1 cellular context compared by ENCODE assay signal in genomic region chr11:128695539-128696221, GRCh38.
TF ChIP-seq lines count a peak whose summit lies in the region.

No MANE protein-coding gene starts in this region.

TF ChIP-seq in GM12878, 131 proteins besides CTCF, POLR2A, EP300 and RAD21 (continued from another document and continues in another):
- TF ChIP-seq, protein P1, sequence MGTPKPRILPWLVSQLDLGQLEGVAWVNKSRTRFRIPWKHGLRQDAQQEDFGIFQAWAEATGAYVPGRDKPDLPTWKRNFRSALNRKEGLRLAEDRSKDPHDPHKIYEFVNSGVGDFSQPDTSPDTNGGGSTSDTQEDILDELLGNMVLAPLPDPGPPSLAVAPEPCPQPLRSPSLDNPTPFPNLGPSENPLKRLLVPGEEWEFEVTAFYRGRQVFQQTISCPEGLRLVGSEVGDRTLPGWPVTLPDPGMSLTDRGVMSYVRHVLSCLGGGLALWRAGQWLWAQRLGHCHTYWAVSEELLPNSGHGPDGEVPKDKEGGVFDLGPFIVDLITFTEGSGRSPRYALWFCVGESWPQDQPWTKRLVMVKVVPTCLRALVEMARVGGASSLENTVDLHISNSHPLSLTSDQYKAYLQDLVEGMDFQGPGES (IDR thresholded peaks at IDR 0.05) = no peak
- no peak for TF ChIP-seq CBX3 (IDR thresholded peaks at IDR 0.05; ENCODE audit: borderline replicate concordance, low read depth)
- no peak for TF ChIP-seq E4F1 (IDR thresholded peaks at IDR 0.05; ENCODE audit: borderline replicate concordance, partially characterized antibody)
- peak; percentile 54 for TF ChIP-seq IKZF1 (conservative IDR thresholded peaks at IDR 0.05)
- no peak for TF ChIP-seq NR2C1 (IDR thresholded peaks at IDR 0.05)
- no peak for TF ChIP-seq BCL11A (IDR thresholded peaks at IDR 0.05; ENCODE audit: low read depth, low read length)
- no peak for TF ChIP-seq JUND (IDR thresholded peaks at IDR 0.05; ENCODE audit: low read depth, low read length)
- TF ChIP-seq POLR2AphosphoS5 (IDR thresholded peaks at IDR 0.05; ENCODE audit: low read length) = 0 out of 2 replicates have a peak, but pooled peaks have one; percentile 43
- no peak for TF ChIP-seq RAD51 (IDR thresholded peaks at IDR 0.05)
- TF ChIP-seq SREBF2 (IDR thresholded peaks at IDR 0.05; ENCODE audit: low read length) = no peak
- no peak for TF ChIP-seq CEBPB (IDR thresholded peaks at IDR 0.05; ENCODE audit: borderline replicate concordance in 1 of 2, low read depth in 2 of 2, low read length in 2 of 2)
- TF ChIP-seq CHD1 (IDR thresholded peaks at IDR 0.05; ENCODE audit: low read depth, low read length) = no peak
- TF ChIP-seq GATAD2B (conservative IDR thresholded peaks at IDR 0.05; ENCODE audit: low read depth) = no peak
- no peak for TF ChIP-seq CREB1 (IDR thresholded peaks at IDR 0.05; ENCODE audit: low read depth)
- TF ChIP-seq TBL1XR1 (IDR thresholded peaks at IDR 0.05; ENCODE audit: low read depth, low read length) = no peak
- TF ChIP-seq, protein P2, sequence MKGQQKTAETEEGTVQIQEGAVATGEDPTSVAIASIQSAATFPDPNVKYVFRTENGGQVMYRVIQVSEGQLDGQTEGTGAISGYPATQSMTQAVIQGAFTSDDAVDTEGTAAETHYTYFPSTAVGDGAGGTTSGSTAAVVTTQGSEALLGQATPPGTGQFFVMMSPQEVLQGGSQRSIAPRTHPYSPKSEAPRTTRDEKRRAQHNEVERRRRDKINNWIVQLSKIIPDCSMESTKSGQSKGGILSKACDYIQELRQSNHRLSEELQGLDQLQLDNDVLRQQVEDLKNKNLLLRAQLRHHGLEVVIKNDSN (IDR thresholded peaks at IDR 0.05; ENCODE audit: borderline replicate concordance, extremely low read length, insufficient read depth, low read depth, low read length) = no peak
- no peak for TF ChIP-seq SMC3 (IDR thresholded peaks at IDR 0.05; ENCODE audit: borderline replicate concordance, low read length)
- TF ChIP-seq, protein P3, sequence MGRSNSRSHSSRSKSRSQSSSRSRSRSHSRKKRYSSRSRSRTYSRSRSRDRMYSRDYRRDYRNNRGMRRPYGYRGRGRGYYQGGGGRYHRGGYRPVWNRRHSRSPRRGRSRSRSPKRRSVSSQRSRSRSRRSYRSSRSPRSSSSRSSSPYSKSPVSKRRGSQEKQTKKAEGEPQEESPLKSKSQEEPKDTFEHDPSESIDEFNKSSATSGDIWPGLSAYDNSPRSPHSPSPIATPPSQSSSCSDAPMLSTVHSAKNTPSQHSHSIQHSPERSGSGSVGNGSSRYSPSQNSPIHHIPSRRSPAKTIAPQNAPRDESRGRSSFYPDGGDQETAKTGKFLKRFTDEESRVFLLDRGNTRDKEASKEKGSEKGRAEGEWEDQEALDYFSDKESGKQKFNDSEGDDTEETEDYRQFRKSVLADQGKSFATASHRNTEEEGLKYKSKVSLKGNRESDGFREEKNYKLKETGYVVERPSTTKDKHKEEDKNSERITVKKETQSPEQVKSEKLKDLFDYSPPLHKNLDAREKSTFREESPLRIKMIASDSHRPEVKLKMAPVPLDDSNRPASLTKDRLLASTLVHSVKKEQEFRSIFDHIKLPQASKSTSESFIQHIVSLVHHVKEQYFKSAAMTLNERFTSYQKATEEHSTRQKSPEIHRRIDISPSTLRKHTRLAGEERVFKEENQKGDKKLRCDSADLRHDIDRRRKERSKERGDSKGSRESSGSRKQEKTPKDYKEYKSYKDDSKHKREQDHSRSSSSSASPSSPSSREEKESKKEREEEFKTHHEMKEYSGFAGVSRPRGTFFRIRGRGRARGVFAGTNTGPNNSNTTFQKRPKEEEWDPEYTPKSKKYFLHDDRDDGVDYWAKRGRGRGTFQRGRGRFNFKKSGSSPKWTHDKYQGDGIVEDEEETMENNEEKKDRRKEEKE (IDR thresholded peaks at IDR 0.05) = no peak
- no peak for TF ChIP-seq HDAC6 (IDR thresholded peaks at IDR 0.05; ENCODE audit: unreplicated experiment)
- no peak for TF ChIP-seq TCF12 (IDR thresholded peaks at IDR 0.05; ENCODE audit: low read depth, low read length)
- peak; percentile 55; the same call in 1 of the 2 replicates for TF ChIP-seq SPI1 (IDR thresholded peaks at IDR 0.05; ENCODE audit: borderline replicate concordance, insufficient read depth, low read depth, low read length)
- TF ChIP-seq CHD2 (IDR thresholded peaks at IDR 0.05; ENCODE audit: borderline replicate concordance, low read depth, low read length) = no peak
- no peak for TF ChIP-seq MYC (IDR thresholded peaks at IDR 0.05; ENCODE audit: insufficient read depth, insufficient read length, insufficient replicate concordance, low read length, severe bottlenecking)
- TF ChIP-seq KAT2A (conservative IDR thresholded peaks at IDR 0.05; ENCODE audit: control insufficient read depth, low read depth, low read length) = no peak
- TF ChIP-seq CBFB (IDR thresholded peaks at IDR 0.05; ENCODE audit: low read depth) = no peak
- no peak for TF ChIP-seq MAX (IDR thresholded peaks at IDR 0.05; ENCODE audit: low read depth, low read length)
- TF ChIP-seq PAX8 (IDR thresholded peaks at IDR 0.05) = no peak
- no peak for TF ChIP-seq ZSCAN29 (IDR thresholded peaks at IDR 0.05)
- no peak for TF ChIP-seq TCF3 (IDR thresholded peaks at IDR 0.05; ENCODE audit: borderline replicate concordance, insufficient read depth, low read depth, low read length)
- TF ChIP-seq ZNF207 (IDR thresholded peaks at IDR 0.05; ENCODE audit: borderline replicate concordance) = no peak
- TF ChIP-seq, protein P4, sequence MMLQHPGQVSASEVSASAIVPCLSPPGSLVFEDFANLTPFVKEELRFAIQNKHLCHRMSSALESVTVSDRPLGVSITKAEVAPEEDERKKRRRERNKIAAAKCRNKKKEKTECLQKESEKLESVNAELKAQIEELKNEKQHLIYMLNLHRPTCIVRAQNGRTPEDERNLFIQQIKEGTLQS (IDR thresholded peaks at IDR 0.05; ENCODE audit: borderline replicate concordance, extremely low read depth, low read depth, low read length) = no peak
- TF ChIP-seq ZNF24 (IDR thresholded peaks at IDR 0.05) = no peak
- TF ChIP-seq FOS (IDR thresholded peaks at IDR 0.05; ENCODE audit: borderline replicate concordance, extremely low read depth, insufficient read length) = no peak
- TF ChIP-seq NRF1 (conservative IDR thresholded peaks at IDR 0.05; ENCODE audit: low read depth, low read length) = no peak
- TF ChIP-seq SREBF1 (IDR thresholded peaks at IDR 0.05; ENCODE audit: low read length) = no peak
- TF ChIP-seq TAF1 (IDR thresholded peaks at IDR 0.05; ENCODE audit: borderline replicate concordance, low read depth, low read length) = no peak
- TF ChIP-seq SMARCA5 (IDR thresholded peaks at IDR 0.05) = no peak
- no peak for TF ChIP-seq EZH2 (IDR thresholded peaks at IDR 0.05; ENCODE audit: borderline replicate concordance, control insufficient read depth, low read depth, low read length)
- no peak for TF ChIP-seq STAT1 (conservative IDR thresholded peaks at IDR 0.05)
- no peak for TF ChIP-seq SRF (IDR thresholded peaks at IDR 0.05; ENCODE audit: low read depth in 2 of 2, low read length in 2 of 2)
- no peak for TF ChIP-seq MEF2A (IDR thresholded peaks at IDR 0.05; ENCODE audit: insufficient read depth, low read depth, low read length)
- TF ChIP-seq BRCA1 (IDR thresholded peaks at IDR 0.05; ENCODE audit: low read depth, low read length) = no peak
- TF ChIP-seq TCF7 (IDR thresholded peaks at IDR 0.05; ENCODE audit: borderline replicate concordance) = no peak
- no peak; the same call in 1 of the 2 replicates for TF ChIP-seq ZBTB40 (IDR thresholded peaks at IDR 0.05; ENCODE audit: borderline replicate concordance)
- TF ChIP-seq, protein P5, sequence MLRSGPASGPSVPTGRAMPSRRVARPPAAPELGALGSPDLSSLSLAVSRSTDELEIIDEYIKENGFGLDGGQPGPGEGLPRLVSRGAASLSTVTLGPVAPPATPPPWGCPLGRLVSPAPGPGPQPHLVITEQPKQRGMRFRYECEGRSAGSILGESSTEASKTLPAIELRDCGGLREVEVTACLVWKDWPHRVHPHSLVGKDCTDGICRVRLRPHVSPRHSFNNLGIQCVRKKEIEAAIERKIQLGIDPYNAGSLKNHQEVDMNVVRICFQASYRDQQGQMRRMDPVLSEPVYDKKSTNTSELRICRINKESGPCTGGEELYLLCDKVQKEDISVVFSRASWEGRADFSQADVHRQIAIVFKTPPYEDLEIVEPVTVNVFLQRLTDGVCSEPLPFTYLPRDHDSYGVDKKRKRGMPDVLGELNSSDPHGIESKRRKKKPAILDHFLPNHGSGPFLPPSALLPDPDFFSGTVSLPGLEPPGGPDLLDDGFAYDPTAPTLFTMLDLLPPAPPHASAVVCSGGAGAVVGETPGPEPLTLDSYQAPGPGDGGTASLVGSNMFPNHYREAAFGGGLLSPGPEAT (IDR thresholded peaks at IDR 0.05; ENCODE audit: low read depth) = no peak
- 0 out of 2 replicates have a peak, but pooled peaks have one; percentile 54 for TF ChIP-seq MTA3 (IDR thresholded peaks at IDR 0.05; ENCODE audit: borderline replicate concordance, low read length)
- no peak for TF ChIP-seq MYB (IDR thresholded peaks at IDR 0.05; ENCODE audit: borderline replicate concordance, low read depth, low read length)
- TF ChIP-seq ATF7 (IDR thresholded peaks at IDR 0.05; ENCODE audit: low read depth) = no peak
- 0 out of 2 replicates have a peak, but pooled peaks have one; percentile 17 for TF ChIP-seq DPF2 (IDR thresholded peaks at IDR 0.05)
- TF ChIP-seq, protein P6, sequence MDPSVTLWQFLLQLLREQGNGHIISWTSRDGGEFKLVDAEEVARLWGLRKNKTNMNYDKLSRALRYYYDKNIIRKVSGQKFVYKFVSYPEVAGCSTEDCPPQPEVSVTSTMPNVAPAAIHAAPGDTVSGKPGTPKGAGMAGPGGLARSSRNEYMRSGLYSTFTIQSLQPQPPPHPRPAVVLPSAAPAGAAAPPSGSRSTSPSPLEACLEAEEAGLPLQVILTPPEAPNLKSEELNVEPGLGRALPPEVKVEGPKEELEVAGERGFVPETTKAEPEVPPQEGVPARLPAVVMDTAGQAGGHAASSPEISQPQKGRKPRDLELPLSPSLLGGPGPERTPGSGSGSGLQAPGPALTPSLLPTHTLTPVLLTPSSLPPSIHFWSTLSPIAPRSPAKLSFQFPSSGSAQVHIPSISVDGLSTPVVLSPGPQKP (IDR thresholded peaks at IDR 0.05; ENCODE audit: low read depth, low read length) = no peak
- TF ChIP-seq ATF2 (IDR thresholded peaks at IDR 0.05; ENCODE audit: low read length) = no peak
- no peak for TF ChIP-seq GABPA (IDR thresholded peaks at IDR 0.05; ENCODE audit: low read depth)
- no peak for TF ChIP-seq KDM1A (IDR thresholded peaks at IDR 0.05; ENCODE audit: borderline replicate concordance)
